In genomic region chr5:63687854-63688253, GRCh38 we compare ENCODE assay signal across 2 cellular contexts.
TF ChIP-seq lines count a peak whose summit lies in the region.

No MANE protein-coding gene starts in this region.

TF ChIP-seq in GM23338, 12 proteins besides CTCF, POLR2A, EP300 and RAD21 (continued from another document):
- TF ChIP-seq ETS1 (IDR thresholded peaks at IDR 0.05) (no peak), EZH2 (IDR thresholded peaks at IDR 0.05; ENCODE audit: low read depth, unreplicated experiment) (no peak), STAT1 (IDR thresholded peaks at IDR 0.05; ENCODE audit: unreplicated experiment) (no peak)

TF ChIP-seq in WTC11, 78 proteins besides CTCF, POLR2A, EP300 and RAD21 (continued from another document):
- TF ChIP-seq PRDM15 (CRISPR knock-in tag; IDR thresholded peaks at IDR 0.05) (no peak), ATF3 (CRISPR knock-in tag; conservative IDR thresholded peaks at IDR 0.05) (no peak), ZNF425 (CRISPR knock-in tag; conservative IDR thresholded peaks at IDR 0.05) (no peak), FOXJ3 (CRISPR knock-in tag; IDR thresholded peaks at IDR 0.05; ENCODE audit: borderline replicate concordance) (no peak), ZBTB21 (CRISPR knock-in tag; IDR thresholded peaks at IDR 0.05; ENCODE audit: borderline replicate concordance) (no peak), ZNF416 (CRISPR knock-in tag; IDR thresholded peaks at IDR 0.05) (no peak), FOXP4 (CRISPR knock-in tag; IDR thresholded peaks at IDR 0.05) (no peak), USF1 (CRISPR knock-in tag; IDR thresholded peaks at IDR 0.05) (no peak), IRF1 (CRISPR knock-in tag; IDR thresholded peaks at IDR 0.05) (no peak), JAZF1 (CRISPR knock-in tag; IDR thresholded peaks at IDR 0.05) (no peak), NFYB (CRISPR knock-in tag; conservative IDR thresholded peaks at IDR 0.05; ENCODE audit: low read depth) (no peak), GRHL2 (CRISPR knock-in tag; IDR thresholded peaks at IDR 0.05; ENCODE audit: insufficient replicate concordance, severe bottlenecking) (no peak)
TF ChIP-seq in WTC11: peak in this region for 0.
